1 cellular context compared by ENCODE assay signal in the genomic region with DNA sequence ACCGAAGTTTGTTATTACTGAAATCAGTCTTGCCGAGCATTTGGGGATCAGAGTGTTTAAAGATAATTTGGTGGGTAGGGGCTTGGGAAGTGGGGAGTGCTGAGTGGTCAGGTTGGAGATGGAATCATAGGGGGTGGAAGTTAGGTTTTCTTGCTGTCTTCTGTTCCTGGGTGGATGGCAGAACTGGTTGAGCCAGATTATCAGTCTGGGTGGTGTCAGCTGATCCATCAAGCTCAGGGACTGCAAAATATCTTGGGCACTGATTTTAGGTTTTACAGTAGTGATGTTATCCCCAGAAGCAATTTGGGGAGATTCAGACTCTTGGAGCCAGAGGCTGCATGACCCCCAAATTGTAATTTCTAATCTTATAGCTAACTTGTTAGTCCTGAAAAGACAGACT.
TF ChIP-seq lines count a peak whose summit lies in the region.

No MANE protein-coding gene starts in this region.

TF ChIP-seq in WTC11, 78 proteins besides CTCF, POLR2A, EP300 and RAD21 (continued from another document):
- TF ChIP-seq, protein P1, sequence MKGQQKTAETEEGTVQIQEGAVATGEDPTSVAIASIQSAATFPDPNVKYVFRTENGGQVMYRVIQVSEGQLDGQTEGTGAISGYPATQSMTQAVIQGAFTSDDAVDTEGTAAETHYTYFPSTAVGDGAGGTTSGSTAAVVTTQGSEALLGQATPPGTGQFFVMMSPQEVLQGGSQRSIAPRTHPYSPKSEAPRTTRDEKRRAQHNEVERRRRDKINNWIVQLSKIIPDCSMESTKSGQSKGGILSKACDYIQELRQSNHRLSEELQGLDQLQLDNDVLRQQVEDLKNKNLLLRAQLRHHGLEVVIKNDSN (CRISPR knock-in tag; IDR thresholded peaks at IDR 0.05): no peak
- no peak for TF ChIP-seq FOXK1 (CRISPR knock-in tag; IDR thresholded peaks at IDR 0.05)
- TF ChIP-seq, protein P2, sequence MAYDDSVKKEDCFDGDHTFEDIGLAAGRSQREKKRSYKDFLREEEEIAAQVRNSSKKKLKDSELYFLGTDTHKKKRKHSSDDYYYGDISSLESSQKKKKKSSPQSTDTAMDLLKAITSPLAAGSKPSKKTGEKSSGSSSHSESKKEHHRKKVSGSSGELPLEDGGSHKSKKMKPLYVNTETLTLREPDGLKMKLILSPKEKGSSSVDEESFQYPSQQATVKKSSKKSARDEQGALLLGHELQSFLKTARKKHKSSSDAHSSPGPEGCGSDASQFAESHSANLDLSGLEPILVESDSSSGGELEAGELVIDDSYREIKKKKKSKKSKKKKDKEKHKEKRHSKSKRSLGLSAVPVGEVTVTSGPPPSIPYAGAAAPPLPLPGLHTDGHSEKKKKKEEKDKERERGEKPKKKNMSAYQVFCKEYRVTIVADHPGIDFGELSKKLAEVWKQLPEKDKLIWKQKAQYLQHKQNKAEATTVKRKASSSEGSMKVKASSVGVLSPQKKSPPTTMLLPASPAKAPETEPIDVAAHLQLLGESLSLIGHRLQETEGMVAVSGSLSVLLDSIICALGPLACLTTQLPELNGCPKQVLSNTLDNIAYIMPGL (CRISPR knock-in tag; IDR thresholded peaks at IDR 0.05): no peak
